In the genomic region with DNA sequence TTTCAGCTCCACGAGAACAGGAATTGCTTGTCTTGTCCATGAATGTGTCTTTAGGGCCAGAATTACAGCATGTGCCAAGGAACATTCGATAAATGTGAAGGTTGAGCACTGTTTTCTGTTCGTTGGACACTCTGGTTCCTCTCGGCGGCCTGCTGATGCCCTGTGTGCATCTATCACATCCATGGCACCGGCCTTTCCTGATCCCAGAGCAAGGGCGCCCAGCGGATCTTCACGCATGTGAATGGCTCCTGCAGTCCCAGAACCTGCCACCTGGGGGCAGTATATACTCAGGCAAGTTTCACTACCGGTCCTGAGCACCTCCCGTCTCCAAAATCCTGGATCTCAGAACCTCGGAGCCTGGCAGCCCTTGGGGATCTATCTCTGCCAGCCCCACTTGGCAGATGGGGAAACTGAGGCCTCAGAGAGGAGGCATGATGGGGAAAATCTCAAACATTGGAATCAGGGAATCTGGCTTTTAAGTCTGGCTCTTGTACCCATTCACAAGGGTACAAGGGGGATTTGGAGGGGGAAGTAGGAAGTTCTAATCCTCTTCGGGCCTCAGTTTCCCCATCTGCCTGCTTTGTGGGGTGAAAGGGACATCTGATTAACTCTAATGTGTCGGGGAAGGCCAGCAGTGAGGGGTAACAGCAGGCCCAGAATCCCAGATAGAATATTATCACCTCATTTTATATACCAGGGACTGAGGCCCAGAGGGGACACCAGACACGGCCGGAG, we compare ENCODE assay signal across 1 cellular context.
TF ChIP-seq lines count a peak whose summit lies in the region.

No MANE protein-coding gene starts in this region.

TF ChIP-seq in HepG2, 621 proteins besides CTCF, POLR2A, EP300 and RAD21 (continued from another document and continues in another):
- TF ChIP-seq, protein P1, sequence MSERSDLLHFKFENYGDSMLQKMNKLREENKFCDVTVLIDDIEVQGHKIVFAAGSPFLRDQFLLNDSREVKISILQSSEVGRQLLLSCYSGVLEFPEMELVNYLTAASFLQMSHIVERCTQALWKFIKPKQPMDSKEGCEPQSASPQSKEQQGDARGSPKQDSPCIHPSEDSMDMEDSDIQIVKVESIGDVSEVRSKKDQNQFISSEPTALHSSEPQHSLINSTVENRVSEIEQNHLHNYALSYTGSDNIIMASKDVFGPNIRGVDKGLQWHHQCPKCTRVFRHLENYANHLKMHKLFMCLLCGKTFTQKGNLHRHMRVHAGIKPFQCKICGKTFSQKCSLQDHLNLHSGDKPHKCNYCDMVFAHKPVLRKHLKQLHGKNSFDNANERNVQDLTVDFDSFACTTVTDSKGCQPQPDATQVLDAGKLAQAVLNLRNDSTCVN (CRISPR knock-in tag; IDR thresholded peaks at IDR 0.05; ENCODE audit: borderline replicate concordance), result peak; percentile 64; the same call in 1 of the 2 replicates
- TF ChIP-seq XBP1 (CRISPR knock-in tag; IDR thresholded peaks at IDR 0.05) (0 out of 2 replicates have a peak, but pooled peaks have one; percentile 61), STAT5B (CRISPR knock-in tag; IDR thresholded peaks at IDR 0.05) (peak; percentile 83; the same call in 1 of the 2 replicates), MYC (CRISPR knock-in tag; IDR thresholded peaks at IDR 0.05; ENCODE audit: borderline replicate concordance) (peak; percentile 71; the same call in 1 of the 2 replicates), HNRNPL (IDR thresholded peaks at IDR 0.05; ENCODE audit: low read depth, low read length) (no peak), ZNF232 (CRISPR knock-in tag; IDR thresholded peaks at IDR 0.05; ENCODE audit: borderline replicate concordance) (peak; percentile 93), RORA (CRISPR knock-in tag; IDR thresholded peaks at IDR 0.05) (no peak), RELA (CRISPR knock-in tag; IDR thresholded peaks at IDR 0.05) (peak; percentile 77; the same call in 1 of the 2 replicates), NFIB (CRISPR knock-in tag; IDR thresholded peaks at IDR 0.05; ENCODE audit: borderline replicate concordance) (no peak), ZNF83 (CRISPR knock-in tag; IDR thresholded peaks at IDR 0.05; ENCODE audit: borderline replicate concordance) (no peak; the same call in 1 of the 2 replicates), KLF16 (CRISPR knock-in tag; IDR thresholded peaks at IDR 0.05) (peak in 1 of 2 experiments; percentile 80; a peak in 2 of 4 replicates), GATAD2A (CRISPR knock-in tag; IDR thresholded peaks at IDR 0.05) (peak; percentile 77; the same call in 1 of the 2 replicates), ZNF225 (CRISPR knock-in tag; IDR thresholded peaks at IDR 0.05) (peak; percentile 86; the same call in 1 of the 2 replicates), KLF12 (CRISPR knock-in tag; IDR thresholded peaks at IDR 0.05; ENCODE audit: borderline replicate concordance) (peak; percentile 76; the same call in 1 of the 2 replicates), ZNF501 (CRISPR knock-in tag; IDR thresholded peaks at IDR 0.05) (0 out of 2 replicates have a peak, but pooled peaks have one; percentile 28), CBFB (CRISPR knock-in tag; IDR thresholded peaks at IDR 0.05) (peak; percentile 61; the same call in 1 of the 2 replicates), ZNF777 (CRISPR knock-in tag; IDR thresholded peaks at IDR 0.05) (peak; percentile 47; the same call in 1 of the 2 replicates), TEAD3 (CRISPR knock-in tag; optimal IDR thresholded peaks at IDR 0.05; ENCODE audit: borderline replicate concordance) (peak; percentile 82), ZNF577 (CRISPR knock-in tag; IDR thresholded peaks at IDR 0.05; ENCODE audit: borderline replicate concordance, low read depth) (no peak), ZSCAN22 (CRISPR knock-in tag; IDR thresholded peaks at IDR 0.05) (no peak), ZFX (CRISPR knock-in tag; IDR thresholded peaks at IDR 0.05; ENCODE audit: low read depth) (peak; percentile 6; the same call in 1 of the 2 replicates), IRF2 (CRISPR knock-in tag; IDR thresholded peaks at IDR 0.05) (peak; percentile 78), BHLHE40 (IDR thresholded peaks at IDR 0.05; ENCODE audit: low read length) (peak; percentile 32; the same call in 1 of the 2 replicates), ZNF75D (CRISPR knock-in tag; IDR thresholded peaks at IDR 0.05; ENCODE audit: borderline replicate concordance) (0 out of 2 replicates have a peak, but pooled peaks have one; percentile 47), NR1H2 (CRISPR knock-in tag; IDR thresholded peaks at IDR 0.05; ENCODE audit: borderline replicate concordance, low read depth) (no peak), RCOR2 (CRISPR knock-in tag; IDR thresholded peaks at IDR 0.05) (peak; percentile 63; the same call in 1 of the 2 replicates), PCBP2 (optimal IDR thresholded peaks at IDR 0.05; ENCODE audit: low read depth, low read length, poor library complexity, severe bottlenecking) (peak; percentile 36), ZNF605 (CRISPR knock-in tag; IDR thresholded peaks at IDR 0.05) (no peak), ZNF263 (CRISPR knock-in tag; IDR thresholded peaks at IDR 0.05) (peak; percentile 78), CBX2 (IDR thresholded peaks at IDR 0.05; ENCODE audit: low read depth, low read length) (no peak), CBX2 (CRISPR knock-in tag; IDR thresholded peaks at IDR 0.05; ENCODE audit: low read depth) (no peak), FOSL1 (CRISPR knock-in tag; IDR thresholded peaks at IDR 0.05; ENCODE audit: borderline replicate concordance) (no peak), KDM1A (CRISPR knock-in tag; IDR thresholded peaks at IDR 0.05) (peak; percentile 76; the same call in 1 of the 2 replicates), MXI1 (IDR thresholded peaks at IDR 0.05; ENCODE audit: borderline replicate concordance, low read depth, low read length) (peak; percentile 38; the same call in 1 of the 3 replicates), NFYB (CRISPR knock-in tag; IDR thresholded peaks at IDR 0.05) (peak; percentile 10; the same call in 1 of the 2 replicates), JUNB (CRISPR knock-in tag; IDR thresholded peaks at IDR 0.05; ENCODE audit: borderline replicate concordance) (no peak), RFXAP (CRISPR knock-in tag; IDR thresholded peaks at IDR 0.05; ENCODE audit: borderline replicate concordance) (peak; percentile 76), FOXA3 (CRISPR knock-in tag; IDR thresholded peaks at IDR 0.05) (peak; percentile 37), ZNF747 (CRISPR knock-in tag; IDR thresholded peaks at IDR 0.05; ENCODE audit: borderline replicate concordance) (peak; percentile 59; the same call in 1 of the 2 replicates), ZSCAN12 (CRISPR knock-in tag; IDR thresholded peaks at IDR 0.05) (no peak), ZNF331 (CRISPR knock-in tag; IDR thresholded peaks at IDR 0.05) (peak; percentile 50; the same call in 1 of the 2 replicates), ZBTB7B (CRISPR knock-in tag; IDR thresholded peaks at IDR 0.05) (0 out of 2 replicates have a peak, but pooled peaks have one; percentile 56), ISL2 (CRISPR knock-in tag; IDR thresholded peaks at IDR 0.05) (peak; percentile 38; the same call in 1 of the 2 replicates), NFYC (CRISPR knock-in tag; IDR thresholded peaks at IDR 0.05) (0 out of 2 replicates have a peak, but pooled peaks have one; percentile 32), ZNF496 (CRISPR knock-in tag; IDR thresholded peaks at IDR 0.05; ENCODE audit: insufficient replicate concordance) (no peak)
- TF ChIP-seq, protein P2, sequence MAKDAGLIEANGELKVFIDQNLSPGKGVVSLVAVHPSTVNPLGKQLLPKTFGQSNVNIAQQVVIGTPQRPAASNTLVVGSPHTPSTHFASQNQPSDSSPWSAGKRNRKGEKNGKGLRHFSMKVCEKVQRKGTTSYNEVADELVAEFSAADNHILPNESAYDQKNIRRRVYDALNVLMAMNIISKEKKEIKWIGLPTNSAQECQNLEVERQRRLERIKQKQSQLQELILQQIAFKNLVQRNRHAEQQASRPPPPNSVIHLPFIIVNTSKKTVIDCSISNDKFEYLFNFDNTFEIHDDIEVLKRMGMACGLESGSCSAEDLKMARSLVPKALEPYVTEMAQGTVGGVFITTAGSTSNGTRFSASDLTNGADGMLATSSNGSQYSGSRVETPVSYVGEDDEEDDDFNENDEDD (CRISPR knock-in tag; IDR thresholded peaks at IDR 0.05; ENCODE audit: borderline replicate concordance), result peak; percentile 41; the same call in 1 of the 2 replicates
- TF ChIP-seq, protein P3, sequence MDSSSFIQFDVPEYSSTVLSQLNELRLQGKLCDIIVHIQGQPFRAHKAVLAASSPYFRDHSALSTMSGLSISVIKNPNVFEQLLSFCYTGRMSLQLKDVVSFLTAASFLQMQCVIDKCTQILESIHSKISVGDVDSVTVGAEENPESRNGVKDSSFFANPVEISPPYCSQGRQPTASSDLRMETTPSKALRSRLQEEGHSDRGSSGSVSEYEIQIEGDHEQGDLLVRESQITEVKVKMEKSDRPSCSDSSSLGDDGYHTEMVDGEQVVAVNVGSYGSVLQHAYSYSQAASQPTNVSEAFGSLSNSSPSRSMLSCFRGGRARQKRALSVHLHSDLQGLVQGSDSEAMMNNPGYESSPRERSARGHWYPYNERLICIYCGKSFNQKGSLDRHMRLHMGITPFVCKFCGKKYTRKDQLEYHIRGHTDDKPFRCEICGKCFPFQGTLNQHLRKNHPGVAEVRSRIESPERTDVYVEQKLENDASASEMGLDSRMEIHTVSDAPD (CRISPR knock-in tag; IDR thresholded peaks at IDR 0.05), result no peak
- TF ChIP-seq, protein P4, sequence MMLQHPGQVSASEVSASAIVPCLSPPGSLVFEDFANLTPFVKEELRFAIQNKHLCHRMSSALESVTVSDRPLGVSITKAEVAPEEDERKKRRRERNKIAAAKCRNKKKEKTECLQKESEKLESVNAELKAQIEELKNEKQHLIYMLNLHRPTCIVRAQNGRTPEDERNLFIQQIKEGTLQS (CRISPR knock-in tag; IDR thresholded peaks at IDR 0.05), result 0 out of 2 replicates have a peak, but pooled peaks have one; percentile 15
- TF ChIP-seq, protein P5, sequence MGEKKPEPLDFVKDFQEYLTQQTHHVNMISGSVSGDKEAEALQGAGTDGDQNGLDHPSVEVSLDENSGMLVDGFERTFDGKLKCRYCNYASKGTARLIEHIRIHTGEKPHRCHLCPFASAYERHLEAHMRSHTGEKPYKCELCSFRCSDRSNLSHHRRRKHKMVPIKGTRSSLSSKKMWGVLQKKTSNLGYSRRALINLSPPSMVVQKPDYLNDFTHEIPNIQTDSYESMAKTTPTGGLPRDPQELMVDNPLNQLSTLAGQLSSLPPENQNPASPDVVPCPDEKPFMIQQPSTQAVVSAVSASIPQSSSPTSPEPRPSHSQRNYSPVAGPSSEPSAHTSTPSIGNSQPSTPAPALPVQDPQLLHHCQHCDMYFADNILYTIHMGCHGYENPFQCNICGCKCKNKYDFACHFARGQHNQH (CRISPR knock-in tag; IDR thresholded peaks at IDR 0.05), result peak; percentile 84
- TF ChIP-seq, protein P6, sequence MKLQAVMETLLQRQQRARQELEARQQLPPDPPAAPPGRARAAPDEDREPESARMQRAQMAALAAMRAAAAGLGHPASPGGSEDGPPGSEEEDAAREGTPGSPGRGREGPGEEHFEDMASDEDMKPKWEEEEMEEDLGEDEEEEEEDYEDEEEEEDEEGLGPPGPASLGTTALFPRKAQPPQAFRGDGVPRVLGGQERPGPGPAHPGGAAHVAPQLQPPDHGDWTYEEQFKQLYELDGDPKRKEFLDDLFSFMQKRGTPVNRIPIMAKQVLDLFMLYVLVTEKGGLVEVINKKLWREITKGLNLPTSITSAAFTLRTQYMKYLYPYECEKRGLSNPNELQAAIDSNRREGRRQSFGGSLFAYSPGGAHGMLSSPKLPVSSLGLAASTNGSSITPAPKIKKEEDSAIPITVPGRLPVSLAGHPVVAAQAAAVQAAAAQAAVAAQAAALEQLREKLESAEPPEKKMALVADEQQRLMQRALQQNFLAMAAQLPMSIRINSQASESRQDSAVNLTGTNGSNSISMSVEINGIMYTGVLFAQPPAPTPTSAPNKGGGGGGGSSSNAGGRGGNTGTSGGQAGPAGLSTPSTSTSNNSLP (IDR thresholded peaks at IDR 0.05; ENCODE audit: low read depth, low read length), result peak; percentile 63; the same call in 1 of the 2 replicates
- TF ChIP-seq, protein P7, sequence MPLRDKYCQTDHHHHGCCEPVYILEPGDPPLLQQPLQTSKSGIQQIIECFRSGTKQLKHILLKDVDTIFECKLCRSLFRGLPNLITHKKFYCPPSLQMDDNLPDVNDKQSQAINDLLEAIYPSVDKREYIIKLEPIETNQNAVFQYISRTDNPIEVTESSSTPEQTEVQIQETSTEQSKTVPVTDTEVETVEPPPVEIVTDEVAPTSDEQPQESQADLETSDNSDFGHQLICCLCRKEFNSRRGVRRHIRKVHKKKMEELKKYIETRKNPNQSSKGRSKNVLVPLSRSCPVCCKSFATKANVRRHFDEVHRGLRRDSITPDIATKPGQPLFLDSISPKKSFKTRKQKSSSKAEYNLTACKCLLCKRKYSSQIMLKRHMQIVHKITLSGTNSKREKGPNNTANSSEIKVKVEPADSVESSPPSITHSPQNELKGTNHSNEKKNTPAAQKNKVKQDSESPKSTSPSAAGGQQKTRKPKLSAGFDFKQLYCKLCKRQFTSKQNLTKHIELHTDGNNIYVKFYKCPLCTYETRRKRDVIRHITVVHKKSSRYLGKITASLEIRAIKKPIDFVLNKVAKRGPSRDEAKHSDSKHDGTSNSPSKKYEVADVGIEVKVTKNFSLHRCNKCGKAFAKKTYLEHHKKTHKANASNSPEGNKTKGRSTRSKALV (CRISPR knock-in tag; IDR thresholded peaks at IDR 0.05), result 0 out of 2 replicates have a peak, but pooled peaks have one; percentile 72
- TF ChIP-seq, protein P8, sequence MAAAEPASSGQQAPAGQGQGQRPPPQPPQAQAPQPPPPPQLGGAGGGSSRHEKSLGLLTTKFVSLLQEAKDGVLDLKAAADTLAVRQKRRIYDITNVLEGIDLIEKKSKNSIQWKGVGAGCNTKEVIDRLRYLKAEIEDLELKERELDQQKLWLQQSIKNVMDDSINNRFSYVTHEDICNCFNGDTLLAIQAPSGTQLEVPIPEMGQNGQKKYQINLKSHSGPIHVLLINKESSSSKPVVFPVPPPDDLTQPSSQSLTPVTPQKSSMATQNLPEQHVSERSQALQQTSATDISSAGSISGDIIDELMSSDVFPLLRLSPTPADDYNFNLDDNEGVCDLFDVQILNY (CRISPR knock-in tag; conservative IDR thresholded peaks at IDR 0.05), result peak; percentile 38; the same call in 1 of the 2 replicates
- TF ChIP-seq, protein P9, sequence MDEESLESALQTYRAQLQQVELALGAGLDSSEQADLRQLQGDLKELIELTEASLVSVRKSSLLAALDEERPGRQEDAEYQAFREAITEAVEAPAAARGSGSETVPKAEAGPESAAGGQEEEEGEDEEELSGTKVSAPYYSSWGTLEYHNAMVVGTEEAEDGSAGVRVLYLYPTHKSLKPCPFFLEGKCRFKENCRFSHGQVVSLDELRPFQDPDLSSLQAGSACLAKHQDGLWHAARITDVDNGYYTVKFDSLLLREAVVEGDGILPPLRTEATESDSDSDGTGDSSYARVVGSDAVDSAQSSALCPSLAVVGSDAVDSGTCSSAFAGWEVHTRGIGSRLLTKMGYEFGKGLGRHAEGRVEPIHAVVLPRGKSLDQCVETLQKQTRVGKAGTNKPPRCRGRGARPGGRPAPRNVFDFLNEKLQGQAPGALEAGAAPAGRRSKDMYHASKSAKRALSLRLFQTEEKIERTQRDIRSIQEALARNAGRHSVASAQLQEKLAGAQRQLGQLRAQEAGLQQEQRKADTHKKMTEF (CRISPR knock-in tag; IDR thresholded peaks at IDR 0.05), result peak; percentile 62
- TF ChIP-seq, protein P10, sequence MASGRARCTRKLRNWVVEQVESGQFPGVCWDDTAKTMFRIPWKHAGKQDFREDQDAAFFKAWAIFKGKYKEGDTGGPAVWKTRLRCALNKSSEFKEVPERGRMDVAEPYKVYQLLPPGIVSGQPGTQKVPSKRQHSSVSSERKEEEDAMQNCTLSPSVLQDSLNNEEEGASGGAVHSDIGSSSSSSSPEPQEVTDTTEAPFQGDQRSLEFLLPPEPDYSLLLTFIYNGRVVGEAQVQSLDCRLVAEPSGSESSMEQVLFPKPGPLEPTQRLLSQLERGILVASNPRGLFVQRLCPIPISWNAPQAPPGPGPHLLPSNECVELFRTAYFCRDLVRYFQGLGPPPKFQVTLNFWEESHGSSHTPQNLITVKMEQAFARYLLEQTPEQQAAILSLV (CRISPR knock-in tag; IDR thresholded peaks at IDR 0.05; ENCODE audit: borderline replicate concordance), result peak; percentile 95; the same call in 1 of the 2 replicates
